Comparison of ENCODE assay signal across 34 cellular contexts in genomic region chr17:58873926-58874325, GRCh38.
"Had no signal": no experiment of that assay in that cellular context is flagged by ENCODE, and none has a peak within 500 bp of the region (broad histone marks: within the 10 kb centered on the region; RNA-seq: fewer than 3 reads in every experiment).

No MANE protein-coding gene starts in this region.

- ATAC-seq: activated CD4-positive, CD25-positive, alpha-beta regulatory T cell treated with anti-CD3 and anti-CD28 coated beads, Interleukin-2, amount 50 U/mL, for 24 hours; activated naive CD4-positive, alpha-beta T cell treated with anti-CD3 and anti-CD28 coated beads, Interleukin-2, amount 50 U/mL, for 72 hours; activated T-cell treated with anti-CD3 and anti-CD28 coated beads, Interleukin-2, amount 50 U/mL, for 4 hours; Right ventricle myocardium inferior; WTC11 had no signal

- H3K4me3 ChIP-seq: adrenal gland, PC-9 had no signal

- H3K27me3 ChIP-seq: adrenal gland had no signal

- DNase-seq: activated CD4-positive, alpha-beta memory T cell treated with anti-CD3 and anti-CD28 coated beads for 36 hours; activated CD4-positive, alpha-beta T cell treated with anti-CD3 and anti-CD28 coated beads for 4 hours; activated CD4-positive, alpha-beta T cell treated with anti-CD3 and anti-CD28 coated beads, Interleukin-2, amount 50 U/mL, for 1 hour; activated CD8-positive, alpha-beta memory T cell treated with anti-CD3 and anti-CD28 coated beads, Interleukin-2, amount 50 U/mL, for 4 hours; activated gamma-delta T cell treated with Interleukin-2 at 50 U/mL for 16 hours; activated naive CD4-positive, alpha-beta T cell treated with anti-CD3 and anti-CD28 coated beads for 36 hours; activated T-cell treated with anti-CD3 and anti-CD28 coated beads for 4 hours; activated T-cell treated with anti-CD3 and anti-CD28 coated beads, Interleukin-2, amount 50 U/mL, for 4 hours; adrenal gland; anterior cingulate cortex; caudate nucleus; cerebellar nuclear complex; MM.1S; NCI-H1092 treated with DMSO at 0.1 percent for 48 hours; NCI-H1417; NCI-H146; NCI-H187; NCI-H2029 treated with DMSO at 0.1 percent for 48 hours; NCI-H2107; NCI-H2171; NCI-H510A; NCI-H526; NCI-H748 treated with DMSO at 0.1 percent for 48 hours; NK-92 treated with Interleukin-12 subunit alpha and Interleukin-12 subunit beta, amount 100 ng/mL, for 24 hours; PC-9; SIG-M5; SW 1271; T-helper 1 cell; T-helper 2 cell; T-helper 9 cell had no signal

- H3K36me3 ChIP-seq: adrenal gland had no signal
